In the genomic region with DNA sequence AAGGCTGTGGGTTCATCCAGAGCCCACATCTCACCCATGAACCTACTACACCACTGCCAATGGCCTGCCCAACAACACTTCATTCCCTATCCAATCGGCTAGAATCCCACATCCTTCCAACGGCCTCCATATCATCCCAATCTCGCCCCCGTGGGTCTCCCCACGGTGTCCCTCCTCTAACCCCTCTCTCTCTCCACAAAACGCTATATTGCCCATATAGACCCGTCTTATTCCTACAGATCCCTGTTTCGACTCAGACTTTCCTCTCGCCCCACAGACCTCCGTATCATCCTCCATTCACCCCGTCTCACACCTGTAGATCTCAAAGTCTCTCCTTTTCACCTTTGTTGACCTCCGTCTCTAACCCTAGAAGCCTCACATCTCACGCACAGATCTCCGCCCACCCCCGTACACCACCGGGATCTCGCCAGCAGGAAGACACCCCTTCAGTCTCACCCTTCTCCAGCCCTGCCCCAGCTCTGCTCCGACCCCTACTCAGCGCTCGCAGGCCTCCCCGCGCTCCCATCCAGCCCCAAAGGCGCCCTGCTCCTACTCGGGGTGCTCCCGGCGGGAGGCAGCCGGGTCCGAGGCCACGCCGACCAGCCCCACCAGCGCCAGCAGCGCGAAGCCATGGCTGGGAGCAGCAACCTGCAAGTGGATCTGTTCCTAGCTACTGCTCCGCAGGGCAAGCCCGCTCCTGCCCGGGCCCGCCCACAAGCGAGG, we compare ENCODE assay signal across 1 cellular context.
TF ChIP-seq lines count a peak whose summit lies in the region.

FDXR (minus strand) TSS at position 682 of the 723 bp plus-strand sequence; CDS start at position 632, 50 bp downstream.

TF ChIP-seq in HEK293, 187 proteins besides CTCF, POLR2A, EP300 and RAD21 (continued from another document):
- no peak for TF ChIP-seq HOXD13 (CRISPR knock-in tag; IDR thresholded peaks at IDR 0.05; ENCODE audit: borderline replicate concordance)
- no peak for TF ChIP-seq ZNF548 (tag by site-specific recombination; IDR thresholded peaks at IDR 0.05)
- TF ChIP-seq TSHZ1 (tag by site-specific recombination; IDR thresholded peaks at IDR 0.05; ENCODE audit: borderline replicate concordance), result no peak
- peak; percentile 43; the same call in 1 of the 2 replicates for TF ChIP-seq ZNF366 (tag by site-specific recombination; conservative IDR thresholded peaks at IDR 0.05)
- TF ChIP-seq SETDB1 (IDR thresholded peaks at IDR 0.05; ENCODE audit: insufficient read length, low read length), result no peak
- TF ChIP-seq ZNF391 (tag by site-specific recombination; IDR thresholded peaks at IDR 0.05; ENCODE audit: borderline replicate concordance, low read depth), result peak; percentile 76; the same call in 1 of the 2 replicates
- peak; percentile 77 for TF ChIP-seq KLF9 (tag by site-specific recombination; IDR thresholded peaks at IDR 0.05; ENCODE audit: low read depth)
- no peak for TF ChIP-seq ZFP3 (tag by site-specific recombination; IDR thresholded peaks at IDR 0.05; ENCODE audit: low read depth)
- TF ChIP-seq, protein P1, sequence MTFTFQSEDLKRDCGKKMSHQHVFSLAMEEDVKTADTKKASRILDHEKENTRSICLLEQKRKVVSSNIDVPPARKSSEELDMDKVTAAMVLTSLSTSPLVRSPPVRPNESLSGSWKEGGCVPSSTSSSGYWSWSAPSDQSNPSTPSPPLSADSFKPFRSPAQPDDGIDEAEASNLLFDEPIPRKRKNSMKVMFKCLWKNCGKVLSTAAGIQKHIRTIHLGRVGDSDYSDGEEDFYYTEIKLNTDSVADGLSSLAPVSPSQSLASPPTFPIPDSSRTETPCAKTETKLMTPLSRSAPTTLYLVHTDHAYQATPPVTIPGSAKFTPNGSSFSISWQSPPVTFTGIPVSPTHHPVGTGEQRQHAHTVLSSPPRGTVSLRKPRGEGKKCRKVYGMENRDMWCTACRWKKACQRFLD (tag by site-specific recombination; IDR thresholded peaks at IDR 0.05), result no peak
- TF ChIP-seq ZNF202 (tag by site-specific recombination; IDR thresholded peaks at IDR 0.05; ENCODE audit: borderline replicate concordance), result no peak
- no peak for TF ChIP-seq ZNF223 (tag by site-specific recombination; IDR thresholded peaks at IDR 0.05)
- TF ChIP-seq ZNF639 (tag by site-specific recombination; IDR thresholded peaks at IDR 0.05), result 0 out of 2 replicates have a peak, but pooled peaks have one; percentile 29
- TF ChIP-seq ZNF211 (tag by site-specific recombination; IDR thresholded peaks at IDR 0.05; ENCODE audit: low read depth), result no peak
- no peak for TF ChIP-seq ZNF350 (tag by site-specific recombination; IDR thresholded peaks at IDR 0.05)
- no peak for TF ChIP-seq GLIS1 (tag by site-specific recombination; IDR thresholded peaks at IDR 0.05)
- no peak for TF ChIP-seq ZNF624 (tag by site-specific recombination; IDR thresholded peaks at IDR 0.05)
- no peak for TF ChIP-seq ZNF658 (tag by site-specific recombination; IDR thresholded peaks at IDR 0.05)
TF ChIP-seq in HEK293: peak in this region for 47.
